Comparison of ENCODE assay signal across 8 cellular contexts in the genomic region with DNA sequence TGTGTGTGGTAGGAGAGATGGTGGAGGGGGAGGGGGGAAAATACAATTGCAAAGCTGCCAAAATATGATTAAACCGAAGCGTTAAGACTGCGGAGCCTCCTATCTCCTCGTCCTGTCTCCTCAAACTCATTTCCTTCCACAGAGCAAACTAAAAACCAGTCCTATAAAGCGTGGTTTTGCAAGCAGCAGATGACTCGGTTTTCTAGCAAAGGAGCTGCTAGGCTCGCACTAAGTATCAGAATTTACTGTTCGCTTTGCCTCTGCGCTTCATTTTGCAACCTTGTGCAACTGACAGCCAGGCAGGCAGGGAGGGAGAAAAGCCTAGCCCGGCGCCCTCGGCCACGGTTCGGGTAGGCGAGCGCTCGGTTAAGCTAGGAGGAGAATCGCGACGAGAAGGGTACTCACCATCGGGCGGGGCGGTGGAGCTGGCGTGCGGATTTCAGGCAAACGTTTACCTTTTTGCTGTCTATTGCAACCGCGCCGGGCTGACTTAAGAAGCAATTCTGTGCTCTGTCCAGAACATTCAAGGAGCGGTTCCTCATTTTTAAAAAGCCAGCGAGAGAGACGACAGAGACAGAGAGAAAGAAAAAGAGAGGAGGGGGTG. TPM values are rescaled to one million over a fixed set of nuclear protein-coding genes. Genes with fewer than 3 reads are reported as not detected.
DNase-seq lines count a peak whose midpoint lies in the region; ATAC-seq and TF ChIP-seq lines count a peak whose summit lies in the region.

No MANE protein-coding gene starts in this region.

- H3K79me2 ChIP-seq in smooth muscle cell (ENCODE audit: low read depth): peaks cover 2% of the 10 kb centered on the region

- H3K27me3 Mint-ChIP-seq in activated CD4-positive, alpha-beta T cell treated with anti-CD3 and anti-CD28 coated beads for 36 hours: peaks cover 72% of the 10 kb centered on the region
- H3K27me3 Mint-ChIP-seq in CD4-positive, alpha-beta T cell: peaks cover 83% of the 10 kb centered on the region

- H3K9me3 Mint-ChIP-seq in activated CD4-positive, alpha-beta T cell treated with anti-CD3 and anti-CD28 coated beads for 36 hours (ENCODE audit: low read depth): no peaks in the 10 kb centered on the region
- H3K9me3 Mint-ChIP-seq in CD4-positive, alpha-beta T cell: peaks cover 4% of the 10 kb centered on the region

- H2AFZ ChIP-seq in smooth muscle cell (ENCODE audit: low read depth): peak overlapping the region; percentile 94

- H3K27me3 ChIP-seq in left ventricle myocardium inferior (ENCODE audit: low read depth) (peaks cover 84% of the 10 kb centered on the region), smooth muscle cell (ENCODE audit: low read depth) (peaks cover 71% of the 10 kb centered on the region)
- H3K27me3 ChIP-seq in CD4-positive, alpha-beta T cell (ENCODE audit: control insufficient read depth, insufficient read depth, low read length): peaks cover 89% of the 10 kb centered on the region

- H3K4me2 ChIP-seq in smooth muscle cell: peak overlapping the region; percentile 96

- H3K4me3 ChIP-seq in left ventricle myocardium inferior: peak overlapping the region; percentile 88
- H3K4me3 ChIP-seq in smooth muscle cell: peak overlapping the region; percentile 84

- no peaks in the 10 kb centered on the region for H3K36me3 ChIP-seq in left ventricle myocardium inferior
- H3K36me3 ChIP-seq in smooth muscle cell (ENCODE audit: low read depth): no peaks in the 10 kb centered on the region

- peaks cover 4% of the 10 kb centered on the region for H3K36me3 Mint-ChIP-seq in activated CD4-positive, alpha-beta T cell treated with anti-CD3 and anti-CD28 coated beads for 36 hours (ENCODE audit: low read depth)
- H3K36me3 Mint-ChIP-seq in CD4-positive, alpha-beta T cell (ENCODE audit: low read depth): no peaks in the 10 kb centered on the region

- H3K9me3 ChIP-seq in left ventricle myocardium inferior (replicated peaks) (no peaks in the 10 kb centered on the region), smooth muscle cell (replicated peaks; ENCODE audit: low read depth) (no peaks in the 10 kb centered on the region)
- H3K9me3 ChIP-seq in CD4-positive, alpha-beta T cell (ENCODE audit: control insufficient read depth, low read length): peaks cover 5% of the 10 kb centered on the region

- WGBS in smooth muscle cell (ENCODE audit: low lambda C conversion rate): under 1% methylated on average over 32 of the region's 32 CpGs

- H3K4me1 Mint-ChIP-seq in activated CD4-positive, alpha-beta T cell treated with anti-CD3 and anti-CD28 coated beads for 36 hours: peaks cover 16% of the 10 kb centered on the region
- peaks cover 23% of the 10 kb centered on the region for H3K4me1 Mint-ChIP-seq in CD4-positive, alpha-beta T cell (ENCODE audit: low read depth)

- H3K9ac ChIP-seq in smooth muscle cell (ENCODE audit: low read depth): peak overlapping the region; percentile 47

- intact Hi-C loops in activated CD4-positive, alpha-beta T cell treated with anti-CD3 and anti-CD28 coated beads for 36 hours (cut with DNase I, micrococcal nuclease): loop anchor here (2.0 to 10.0 kb wide), 4 partner anchors 16 to 1428 kb away; no protein-coding TSS in a partner anchor
- intact Hi-C loops in left ventricle myocardium inferior (cut with micrococcal nuclease): loop anchor here (10.0 kb wide), 1 partner anchor 1072 kb away; no protein-coding TSS in a partner anchor
- intact Hi-C loops in CD4-positive, alpha-beta T cell (cut with DNase I, micrococcal nuclease): no loop called here

- ATAC-seq in activated CD4-positive, alpha-beta T cell treated with anti-CD3 and anti-CD28 coated beads for 36 hours: no peak
- ATAC-seq in CD4-positive, alpha-beta T cell (ENCODE audit: poor library complexity): no peak
- no peak for ATAC-seq in HG02588 (IDR thresholded peaks at IDR 0.05; ENCODE audit: unreplicated experiment)

- TF ChIP-seq CTCF in left ventricle myocardium inferior (IDR thresholded peaks at IDR 0.05; ENCODE audit: borderline replicate concordance) (no peak), smooth muscle cell (IDR thresholded peaks at IDR 0.05; ENCODE audit: borderline replicate concordance, insufficient read depth, poor library complexity, severe bottlenecking) (no peak)
- TF ChIP-seq CTCF in CD4-positive, alpha-beta T cell (IDR thresholded peaks at IDR 0.05): no peak

- peak overlapping the region; percentile 19 for H3K4me3 Mint-ChIP-seq in activated CD4-positive, alpha-beta T cell treated with anti-CD3 and anti-CD28 coated beads for 36 hours
- no peak overlapping the region for H3K4me3 Mint-ChIP-seq in CD4-positive, alpha-beta T cell

- H3K27ac ChIP-seq in left ventricle myocardium inferior (replicated peaks) (peak overlapping the region; percentile 96), smooth muscle cell (ENCODE audit: low read depth) (peak overlapping the region; percentile 28)
- H3K27ac ChIP-seq in CD4-positive, alpha-beta T cell (ENCODE audit: low read depth, low read length): no peak overlapping the region

- peaks cover under 1% of the 10 kb centered on the region for H4K20me1 ChIP-seq in smooth muscle cell (ENCODE audit: low read depth)

- CTCF ChIA-PET in activated CD4-positive, alpha-beta T cell treated with anti-CD3 and anti-CD28 coated beads for 36 hours (lab: Charles Lee): interaction anchor here (0.7 to 1.6 kb wide), 2 partner anchors 30 to 32 kb away, joined by 3 to 4 read pairs; no protein-coding TSS in a partner anchor
- CTCF ChIA-PET in CD4-positive, alpha-beta T cell (lab: Charles Lee): no interaction called here

- H3F3A ChIP-seq in smooth muscle cell (ENCODE audit: low read depth): peaks cover 4% of the 10 kb centered on the region

- no peak overlapping the region for H3K27ac Mint-ChIP-seq in activated CD4-positive, alpha-beta T cell treated with anti-CD3 and anti-CD28 coated beads for 36 hours
- H3K27ac Mint-ChIP-seq in CD4-positive, alpha-beta T cell: no peak overlapping the region

- DNase-seq in activated CD4-positive, alpha-beta T cell treated with anti-CD3 and anti-CD28 coated beads for 36 hours: peak; percentile 26
- DNase-seq in activated CD4-positive, alpha-beta T cell treated with anti-CD3 and anti-CD28 coated beads for 1 hour: no peak
- peak; percentile 39 for DNase-seq in SW480 (ENCODE audit: low spot score)
- peak; percentile 45 for DNase-seq in left ventricle myocardium inferior
- DNase-seq in smooth muscle cell (lab: John Stamatoyannopoulos, UW; ENCODE audit: unreplicated experiment): no peak
- no peak for DNase-seq in NCI-H2196 (lab: John Stamatoyannopoulos, UW; ENCODE audit: unreplicated experiment)
- DNase-seq in CD4-positive, alpha-beta T cell: no peak

- POLR2A ChIA-PET in activated CD4-positive, alpha-beta T cell treated with anti-CD3 and anti-CD28 coated beads for 36 hours (lab: Charles Lee): interaction anchor here (0.6 kb wide), 1 partner anchor 580 kb away, joined by 4 read pairs; no protein-coding TSS in a partner anchor
- POLR2A ChIA-PET in CD4-positive, alpha-beta T cell (lab: Charles Lee): no interaction called here

- H3K4me1 ChIP-seq in left ventricle myocardium inferior: peaks cover 51% of the 10 kb centered on the region
- peaks cover 41% of the 10 kb centered on the region for H3K4me1 ChIP-seq in smooth muscle cell (ENCODE audit: low read depth)

RNA-seq across cellular contexts. Expression of gene NR2F2, which starts 3.8 kb away (rescaled TPM):
- not detected for total RNA-seq in activated CD4-positive, alpha-beta T cell treated with anti-CD3 and anti-CD28 coated beads for 36 hours
- total RNA-seq in left ventricle myocardium inferior (12.8 TPM), smooth muscle cell (4.5 and 9.8 TPM in 2 replicates)
- 4.7 and 11.3 TPM in 2 replicates for polyA plus RNA-seq in smooth muscle cell
- total RNA-seq in CD4-positive, alpha-beta T cell: not detected

Comparison
In these comparisons a context has a peak if more than half of its experiments do, and no peak if none do; other contexts are left out.
1. DNase-seq: peak in activated CD4-positive, alpha-beta T cell treated with anti-CD3 and anti-CD28 coated beads for 36 hours (single experiment), SW480 (single experiment) and left ventricle myocardium inferior (single experiment); none in activated CD4-positive, alpha-beta T cell treated with anti-CD3 and anti-CD28 coated beads for 1 hour (single experiment), smooth muscle cell (single experiment), NCI-H2196 (single experiment) and CD4-positive, alpha-beta T cell (0 of 10).
2. intact Hi-C loops: an anchor here in activated CD4-positive, alpha-beta T cell treated with anti-CD3 and anti-CD28 coated beads for 36 hours (2.0 to 10.0 kb wide) and left ventricle myocardium inferior (10.0 kb wide); none called in CD4-positive, alpha-beta T cell.